In the genomic region with DNA sequence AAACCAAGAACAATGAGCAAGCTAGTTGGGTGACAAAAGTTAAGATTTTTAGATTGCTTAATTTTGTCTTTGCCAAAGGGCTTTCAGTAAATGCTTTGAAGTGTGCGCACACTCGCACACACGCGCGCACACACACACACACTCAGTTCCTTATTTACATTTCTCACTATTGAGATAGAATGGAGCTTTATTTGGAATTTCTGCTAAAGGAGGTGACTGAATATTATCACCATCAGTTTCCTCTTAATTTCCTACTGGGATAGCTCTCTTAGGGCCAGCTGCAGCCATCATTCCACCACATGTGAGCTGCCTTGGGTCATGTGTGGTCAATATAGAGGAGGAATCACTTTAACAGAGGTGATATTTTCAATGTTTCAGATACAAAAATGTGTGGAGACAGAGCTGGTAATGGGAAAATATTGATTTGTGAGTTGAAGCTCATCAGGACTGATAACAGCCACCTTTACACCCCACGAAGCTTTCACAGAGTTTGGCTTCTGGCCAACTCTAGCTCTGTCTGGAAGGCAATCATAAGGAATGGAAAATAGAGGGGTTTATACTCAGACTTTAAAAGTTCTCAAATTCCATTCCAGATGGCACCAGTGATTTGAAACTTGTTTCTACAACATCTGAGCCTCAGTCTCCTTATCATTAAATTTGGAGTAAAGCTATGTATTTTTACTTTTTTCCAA, we compare ENCODE assay signal across 13 cellular contexts.
"Had no signal": no experiment of that assay in that cellular context is flagged by ENCODE, and none has a peak within 500 bp of the region (broad histone marks: within the 10 kb centered on the region; RNA-seq: fewer than 3 reads in every experiment).

No MANE protein-coding gene starts in this region.

- H3K27ac ChIP-seq: colonic mucosa, heart right ventricle, ovary, thyroid gland, vagina had no signal

- DNase-seq: activated CD4-positive, alpha-beta T cell treated with anti-CD3 and anti-CD28 coated beads, Interleukin-2, amount 10 ng/mL, durations not matched to agents 7 days and 5 days; activated CD4-positive, CD25-positive, alpha-beta regulatory T cell; activated naive CD4-positive, alpha-beta T cell treated with anti-CD3 and anti-CD28 coated beads for 36 hours; activated T-cell treated with anti-CD3 and anti-CD28 coated beads for 4 hours; caudate nucleus; colonic mucosa; effector CD4-positive, alpha-beta T cell; heart right ventricle; islet precursor cell; ovary; thyroid gland had no signal

- H3K4me3 ChIP-seq: colonic mucosa, heart right ventricle, ovary, thyroid gland, vagina had no signal

- H3K27me3 ChIP-seq: colonic mucosa, heart right ventricle, ovary, thyroid gland, vagina had no signal

- ATAC-seq: activated T-helper 17 cell treated with anti-CD3 and anti-CD28 coated beads, Interleukin-2, amount 50 U/mL, for 72 hours had no signal

- H3K4me1 ChIP-seq: colonic mucosa, thyroid gland, vagina had no signal

- H3K9me3 ChIP-seq: colonic mucosa, heart right ventricle, ovary, thyroid gland, vagina had no signal

- H3K36me3 ChIP-seq: colonic mucosa, heart right ventricle, ovary, thyroid gland, vagina had no signal
